In genomic region chr1:223195281-223195680, GRCh38 we compare ENCODE assay signal across 18 cellular contexts. TPM values are rescaled to one million over a fixed set of nuclear protein-coding genes. Genes with fewer than 3 reads are reported as not detected.
A peak's percentile ranks its signal among the peaks of the same experiment; 100 is the strongest.
DNase-seq lines count a peak whose midpoint lies in the region; ATAC-seq and TF ChIP-seq lines count a peak whose summit lies in the region.
"Had no signal": no experiment of that assay in that cellular context is flagged by ENCODE, and none has a peak within 500 bp of the region (broad histone marks: within the 10 kb centered on the region; RNA-seq: fewer than 3 reads in every experiment).

No MANE protein-coding gene starts in this region.

- POLR2A ChIA-PET in Caco-2 (lab: Charles Lee) = no interaction called here

- H3K9me3 ChIP-seq in Caco-2 = no peaks in the 10 kb centered on the region
- no peaks in the 10 kb centered on the region for H3K9me3 ChIP-seq in KOPT-K1 (ENCODE audit: insufficient read depth, low read length, poor library complexity, severe bottlenecking)
- peaks cover 3% of the 10 kb centered on the region for H3K9me3 ChIP-seq in trophoblast cell (ENCODE audit: insufficient read depth, low read depth, low read length)
- H3K9me3 ChIP-seq: A549, BE2C, HAP-1 had no signal

- H3K79me2 ChIP-seq in trophoblast cell (ENCODE audit: control insufficient read depth, insufficient read depth, low read length, poor library complexity) = no peaks in the 10 kb centered on the region

- no peak for TF ChIP-seq CTCF in Caco-2 (IDR thresholded peaks at IDR 0.05; ENCODE audit: insufficient read depth in 1 of 2, low read depth in 1 of 2, low read length in 1 of 2, severe bottlenecking in 1 of 2, unreplicated experiment in 1 of 2)

- DNase-seq in Caco-2 (no peak), left kidney (ENCODE audit: low read depth, low spot score) (peak; percentile 76), trophoblast cell (no peak), H4 (ENCODE audit: low spot score) (no peak)
- DNase-seq in activated T-cell treated with anti-CD3 and anti-CD28 coated beads, Interleukin-2, amount 50 U/mL, for 1 hour = no peak
- DNase-seq in stimulated activated naive CD4-positive, alpha-beta T cell treated with Interleukin-2 at 50 U/mL for 16 hours (lab: John Stamatoyannopoulos, UW) = no peak
- DNase-seq: BE2C; CD8-positive, alpha-beta T cell; COR-L47; DMS53; GM23248 had no signal

- no peak overlapping the region for H3K4me3 ChIP-seq in Caco-2 (ENCODE audit: low read depth, low read length)
- no peak overlapping the region for H3K4me3 ChIP-seq in trophoblast cell (ENCODE audit: low read depth, low read length)
- H3K4me3 ChIP-seq: A549, GM23248, HAP-1 had no signal

- WGBS in trophoblast cell (ENCODE audit: extremely low coverage, insufficient coverage, insufficient read length) = no CpG with 5 or more reads among the region's 4 CpGs

- intact Hi-C loops in Caco-2 (cut with micrococcal nuclease; ENCODE audit: unreplicated experiment) = loop anchor here (5.0 kb wide), 1 partner anchor 47 kb away; no protein-coding TSS in a partner anchor

- BruUV-seq in Caco-2 (replicated peaks; lab: Mats Ljungman, UMichigan) = no TSS peak

- no peaks in the 10 kb centered on the region for H3K27me3 Mint-ChIP-seq in Caco-2 (ENCODE audit: insufficient read depth, unreplicated experiment)

- no peak overlapping the region for H3K23ac ChIP-seq in trophoblast cell (ENCODE audit: low read length)

- no peak for ATAC-seq in HG03280 (IDR thresholded peaks at IDR 0.05; ENCODE audit: unreplicated experiment)
- ATAC-seq: A549; CD8-positive, alpha-beta T cell had no signal

- H2AFZ ChIP-seq in trophoblast cell (ENCODE audit: insufficient read depth, low read length, poor library complexity) = no peak overlapping the region
- H2AFZ ChIP-seq: GM23248 had no signal

- H3K4me1 ChIP-seq in Caco-2 (peaks cover 13% of the 10 kb centered on the region), trophoblast cell (ENCODE audit: control insufficient read depth in 1 of 2, insufficient read depth in 2 of 2, low read length in 2 of 2) (no peaks in the 10 kb centered on the region)
- H3K4me1 ChIP-seq: BE2C, HAP-1 had no signal

- no peak overlapping the region for H2AK5ac ChIP-seq in trophoblast cell (ENCODE audit: low read length)

- H3K9ac ChIP-seq in trophoblast cell (ENCODE audit: low read length) = no peak overlapping the region
- H3K9ac ChIP-seq: GM23248 had no signal

- no peak overlapping the region for H4K8ac ChIP-seq in trophoblast cell (ENCODE audit: low read depth, low read length)

- peaks cover 40% of the 10 kb centered on the region for H3K4me1 Mint-ChIP-seq in Caco-2 (ENCODE audit: low read depth, unreplicated experiment)

- no peak overlapping the region for H4K12ac ChIP-seq in trophoblast cell (ENCODE audit: low read depth, low read length)

- H3K36me3 ChIP-seq in Caco-2 (ENCODE audit: control insufficient read depth, insufficient read depth, low read length) (no peaks in the 10 kb centered on the region), KOPT-K1 (ENCODE audit: insufficient read depth, low read length) (no peaks in the 10 kb centered on the region), trophoblast cell (ENCODE audit: control insufficient read depth in 1 of 2, insufficient read depth in 2 of 2, low read length in 2 of 2) (no peaks in the 10 kb centered on the region)
- H3K36me3 ChIP-seq: BE2C, HAP-1 had no signal

- H2BK12ac ChIP-seq in trophoblast cell (ENCODE audit: low read length) = no peak overlapping the region

- CTCF ChIA-PET in Caco-2 (lab: Charles Lee) = interaction anchor here (1.2 kb wide), 1 partner anchor 54 kb away, joined by 3 read pairs; no protein-coding TSS in a partner anchor

- H3K27ac Mint-ChIP-seq in Caco-2 (ENCODE audit: unreplicated experiment) = peak overlapping the region; percentile 58
- H3K27ac Mint-ChIP-seq: CD8-positive, alpha-beta T cell; IgD-negative memory B cell had no signal

- no peak overlapping the region for H3K14ac ChIP-seq in trophoblast cell (ENCODE audit: low read length)

- no peak overlapping the region for H3K18ac ChIP-seq in trophoblast cell (ENCODE audit: low read length)

- H3K27ac ChIP-seq in KOPT-K1 (ENCODE audit: low read depth, low read length, poor library complexity, severe bottlenecking) (peak overlapping the region; percentile 73), trophoblast cell (ENCODE audit: low read depth, low read length) (no peak overlapping the region)
- H3K27ac ChIP-seq: A549, C4-2B, GM23248 had no signal

- H3K4me2 ChIP-seq in trophoblast cell (ENCODE audit: low read length) = peak overlapping the region; percentile 29
- H3K4me2 ChIP-seq: A549 had no signal

- no peak overlapping the region for H2BK5ac ChIP-seq in trophoblast cell (ENCODE audit: low read depth, low read length, poor library complexity)

- H3K4ac ChIP-seq in trophoblast cell (ENCODE audit: low read depth, low read length) = no peak overlapping the region

- no peaks in the 10 kb centered on the region for H3K79me1 ChIP-seq in trophoblast cell (ENCODE audit: low read length)

- peaks cover 10% of the 10 kb centered on the region for H3K9me3 Mint-ChIP-seq in Caco-2 (ENCODE audit: unreplicated experiment)
- H3K9me3 Mint-ChIP-seq: CD8-positive, alpha-beta T cell; IgD-negative memory B cell had no signal

- H3K36me3 Mint-ChIP-seq in Caco-2 (ENCODE audit: insufficient read depth, unreplicated experiment) = peaks cover 6% of the 10 kb centered on the region
- H3K36me3 Mint-ChIP-seq: CD8-positive, alpha-beta T cell; IgD-negative memory B cell had no signal

- H3K27me3 ChIP-seq in Caco-2 (replicated peaks; ENCODE audit: control insufficient read depth, insufficient read depth, low read length) = no peaks in the 10 kb centered on the region
- no peaks in the 10 kb centered on the region for H3K27me3 ChIP-seq in trophoblast cell (ENCODE audit: insufficient read depth, low read length)
- H3K27me3 ChIP-seq: BE2C had no signal

- no peak overlapping the region for H2BK120ac ChIP-seq in trophoblast cell (ENCODE audit: insufficient read depth, low read length, poor library complexity)

- H3K4me3 Mint-ChIP-seq in Caco-2 (ENCODE audit: unreplicated experiment) = no peak overlapping the region
- H3K4me3 Mint-ChIP-seq: CD8-positive, alpha-beta T cell; IgD-negative memory B cell had no signal

- no peak overlapping the region for H4K91ac ChIP-seq in trophoblast cell (ENCODE audit: low read depth, low read length)

RNA-seq across cellular contexts. Expression of gene TLR5, which starts 52.2 kb away (rescaled TPM):
- 1.8 TPM in 2 replicates for total RNA-seq in Caco-2 (2022)
- 0.31 and 0.34 TPM in 2 replicates for polyA plus RNA-seq in trophoblast cell (2013)
- 2.1 TPM in 1 of 2 replicates, not detected in the other for total RNA-seq in H4 (2014; rRNA removed; shearing (Covaris generic))
- total RNA-seq: GM23248, HT1080 had no signal
- polyA plus RNA-seq: GM23248 had no signal
